ENCODE assay signal across 20 cellular contexts in the genomic region with DNA sequence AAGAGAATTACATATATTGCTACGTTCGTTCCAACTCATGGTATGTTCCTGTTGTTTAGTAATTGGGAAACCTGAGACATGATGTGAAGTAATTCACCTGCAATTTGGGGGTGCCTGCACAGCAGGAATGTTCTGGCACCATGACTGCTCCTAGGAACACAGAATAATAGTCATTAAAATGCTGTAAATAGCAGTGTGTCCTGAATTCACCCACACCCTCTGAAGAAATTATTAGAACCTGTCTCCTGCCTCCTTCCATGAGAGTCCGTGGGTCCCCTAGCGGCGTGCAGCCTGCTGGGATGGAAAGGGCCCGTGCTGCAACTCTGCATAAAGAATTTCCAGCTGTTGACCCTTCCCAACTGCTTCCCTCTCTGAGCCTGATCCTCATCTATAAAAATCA.
DNase-seq lines count a peak whose midpoint lies in the region; TF ChIP-seq lines count a peak whose summit lies in the region.
"Had no signal": no experiment of that assay in that cellular context is flagged by ENCODE, and none has a peak within 500 bp of the region (broad histone marks: within the 10 kb centered on the region; RNA-seq: fewer than 3 reads in every experiment).

No MANE protein-coding gene starts in this region.

- H3K4me3 ChIP-seq in esophagus muscularis mucosa (no peak overlapping the region), neural progenitor cell (no peak overlapping the region)
- H3K4me3 ChIP-seq: BLaER1 treated with 17β-estradiol and CSF1 and Interleukin-3, amounts not matched to agents 10 nM and 100 nM; GM23248 had no signal

- no peak for TF ChIP-seq POLR2A in esophagus muscularis mucosa (IDR thresholded peaks at IDR 0.05; ENCODE audit: low read depth)

- H3K79me2 ChIP-seq in neural progenitor cell (ENCODE audit: low read depth) = no peaks in the 10 kb centered on the region

- H3K9ac ChIP-seq in neural progenitor cell = no peak overlapping the region
- H3K9ac ChIP-seq: BLaER1 treated with 17β-estradiol and CSF1 and Interleukin-3, amounts not matched to agents 10 nM and 100 nM; GM23248 had no signal

- H3K36me3 ChIP-seq in esophagus muscularis mucosa (no peaks in the 10 kb centered on the region), neural progenitor cell (no peaks in the 10 kb centered on the region)

- intact Hi-C loops in esophagus muscularis mucosa (cut with DNase I) = no loop called here

- H3K36me3 Mint-ChIP-seq in neural progenitor cell = no peaks in the 10 kb centered on the region
- H3K36me3 Mint-ChIP-seq: CD14-positive monocyte; CD8-positive, alpha-beta memory T cell had no signal

- no peaks in the 10 kb centered on the region for H3K4me1 ChIP-seq in esophagus muscularis mucosa
- H3K4me1 ChIP-seq in neural progenitor cell = no peaks in the 10 kb centered on the region
- H3K4me1 ChIP-seq: BE2C had no signal

- TF ChIP-seq CTCF in esophagus muscularis mucosa (IDR thresholded peaks at IDR 0.05) (no peak), neural progenitor cell (IDR thresholded peaks at IDR 0.05) (no peak)

- no peak overlapping the region for H3K4me3 Mint-ChIP-seq in neural progenitor cell
- H3K4me3 Mint-ChIP-seq: CD14-positive monocyte; CD4-positive, alpha-beta T cell; CD8-positive, alpha-beta memory T cell had no signal

- H4K20me1 ChIP-seq in neural progenitor cell (ENCODE audit: low read depth) = no peaks in the 10 kb centered on the region

- H3K4me1 Mint-ChIP-seq in neural progenitor cell = peaks cover 26% of the 10 kb centered on the region
- H3K4me1 Mint-ChIP-seq: CD14-positive monocyte; CD8-positive, alpha-beta memory T cell had no signal

- H3K9me3 ChIP-seq in esophagus muscularis mucosa (no peaks in the 10 kb centered on the region), neural progenitor cell (ENCODE audit: low read depth) (no peaks in the 10 kb centered on the region)
- H3K9me3 ChIP-seq: BE2C had no signal

- no peak overlapping the region for H3K4me2 ChIP-seq in neural progenitor cell
- H3K4me2 ChIP-seq: BLaER1 treated with 17β-estradiol and CSF1 and Interleukin-3, amounts not matched to agents 10 nM and 100 nM had no signal

- TF ChIP-seq EP300 in esophagus muscularis mucosa (IDR thresholded peaks at IDR 0.05) = no peak

- DNase-seq in AG08396 (ENCODE audit: low spot score) (peak; percentile 2), NCI-H2227 (lab: John Stamatoyannopoulos, UW; ENCODE audit: unreplicated experiment) (peak; percentile 70), esophagus muscularis mucosa (ENCODE audit: extremely low spot score) (peak; percentile 87), neural progenitor cell (ENCODE audit: low spot score) (no peak), hepatic stellate cell (ENCODE audit: low spot score) (no peak)
- no peak for DNase-seq in activated CD4-positive, CD25-positive, alpha-beta regulatory T cell (lab: John Stamatoyannopoulos, UW)
- DNase-seq in activated CD4-positive, alpha-beta T cell treated with anti-CD3 and anti-CD28 coated beads for 48 hours = no peak
- DNase-seq: AML-193; BE2C; CD4-positive, alpha-beta T cell; CD8-positive, alpha-beta memory T cell; DMS53; DMS79 treated with DMSO at 0.1 percent for 48 hours; GF-D8; GM23248; H7; HCEC 1CT had no signal

- H3K27ac ChIP-seq in esophagus muscularis mucosa (replicated peaks in 1 of 4) (no peak overlapping the region), neural progenitor cell (no peak overlapping the region)
- H3K27ac ChIP-seq: 22Rv1; BLaER1 treated with 17β-estradiol and CSF1 and Interleukin-3, amounts not matched to agents 10 nM and 100 nM; GM23248 had no signal

- peaks cover 4% of the 10 kb centered on the region for H3K27me3 Mint-ChIP-seq in neural progenitor cell (ENCODE audit: insufficient read depth, low read depth)
- H3K27me3 Mint-ChIP-seq: CD4-positive, alpha-beta T cell had no signal

- 87% methylated on average over 6 of the region's 6 CpGs for WGBS in esophagus muscularis mucosa

- peaks cover 0 to 28% (median 0%) of the 10 kb centered on the region in 4 donors for H3K27me3 ChIP-seq in esophagus muscularis mucosa
- no peaks in the 10 kb centered on the region for H3K27me3 ChIP-seq in neural progenitor cell
- H3K27me3 ChIP-seq: BE2C; BLaER1 treated with 17β-estradiol and CSF1 and Interleukin-3, amounts not matched to agents 10 nM and 100 nM had no signal

- H3F3A ChIP-seq in neural progenitor cell (ENCODE audit: low read depth) = no peaks in the 10 kb centered on the region

- H3K27ac Mint-ChIP-seq in neural progenitor cell = peak overlapping the region; percentile 26
- H3K27ac Mint-ChIP-seq: CD14-positive monocyte; CD4-positive, alpha-beta T cell; CD8-positive, alpha-beta memory T cell had no signal

- H3K9me3 Mint-ChIP-seq in neural progenitor cell = peaks cover 7% of the 10 kb centered on the region
- H3K9me3 Mint-ChIP-seq: CD4-positive, alpha-beta T cell; CD8-positive, alpha-beta memory T cell had no signal

- H2AFZ ChIP-seq in neural progenitor cell (replicated peaks) = no peak overlapping the region
- H2AFZ ChIP-seq: GM23248 had no signal

Comparison
In these comparisons a context has a peak if more than half of its experiments do, and no peak if none do; other contexts are left out.
1. DNase-seq: peak in AG08396 (single experiment), NCI-H2227 (single experiment) and esophagus muscularis mucosa (single experiment); none in neural progenitor cell (single experiment), activated CD4-positive, CD25-positive, alpha-beta regulatory T cell (0 of 4), hepatic stellate cell (single experiment) and activated CD4-positive, alpha-beta T cell treated with anti-CD3 and anti-CD28 coated beads for 48 hours (single experiment).